Comparison of ENCODE assay signal across 8 cellular contexts in genomic region chr2:64017811-64018714, GRCh38. TPM values are rescaled to one million over a fixed set of nuclear protein-coding genes. Genes with fewer than 3 reads are reported as not detected.
DNase-seq lines count a peak whose midpoint lies in the region; ATAC-seq, FAIRE-seq and TF ChIP-seq lines count a peak whose summit lies in the region.

No MANE protein-coding gene starts in this region.

- peak overlapping the region; percentile 72 for H3K4me2 ChIP-seq in Karpas-422 (ENCODE audit: low read depth, low read length, poor library complexity, severe bottlenecking)
- H3K4me2 ChIP-seq in SK-N-SH, result peak overlapping the region; percentile 93
- peak overlapping the region; percentile 79 for H3K4me2 ChIP-seq in endothelial cell of umbilical vein (ENCODE audit: insufficient read depth, low read length)

- intact Hi-C loops in endothelial cell of umbilical vein (cut with micrococcal nuclease), result loop anchor here (2.0 to 10.0 kb wide), 2 partner anchors 47 to 323 kb away; no protein-coding TSS in a partner anchor

- DNase-seq in EL (peak; percentile 34), Karpas-422 (peak; percentile 74), SK-N-SH (peak; percentile 41), endothelial cell of umbilical vein (ENCODE audit: low read depth, low spot score) (peak; percentile 72)
- DNase-seq in stimulated activated CD4-positive, alpha-beta T cell treated with anti-CD3 and anti-CD28 coated beads, Interleukin-2, amount 100 ng/mL, for 24 hours, result no peak

- dilution Hi-C loops in endothelial cell of umbilical vein (cut with MboI; ENCODE audit: extremely low pct_ligation_motif_present, low sequenced_read_pairs), result no loop called here

- no peaks in the 10 kb centered on the region for H3K9me3 ChIP-seq in Karpas-422 (ENCODE audit: low read length)
- no peaks in the 10 kb centered on the region for H3K9me3 ChIP-seq in SK-N-SH
- no peaks in the 10 kb centered on the region for H3K9me3 ChIP-seq in endothelial cell of umbilical vein (replicated peaks; ENCODE audit: control insufficient read depth, insufficient read depth, low read length)
- H3K9me3 ChIP-seq in mucosa of stomach (ENCODE audit: control insufficient read depth, low read length), result no peaks in the 10 kb centered on the region

- CTCF ChIA-PET in SK-N-SH (lab: Yijun Ruan, JAX), result interaction anchor here (1.0 kb wide), 1 partner anchor 18 kb away, joined by 3 read pairs; no protein-coding TSS in a partner anchor
- CTCF ChIA-PET in endothelial cell of umbilical vein (lab: Charles Lee), result interaction anchor here (0.5 to 1.0 kb wide), 4 partner anchors 10 to 128 kb away, joined by 3 to 4 read pairs (median 3); no protein-coding TSS in a partner anchor

- TSS peak; percentile 34 for BruUV-seq in endothelial cell of umbilical vein (replicated peaks; lab: Mats Ljungman, UMichigan)

- ATAC-seq in HG03439 (IDR thresholded peaks at IDR 0.05; ENCODE audit: unreplicated experiment) (no peak), HG02642 (IDR thresholded peaks at IDR 0.05; ENCODE audit: poor library complexity, unreplicated experiment) (no peak)

- H3K27me3 ChIP-seq in Karpas-422 (ENCODE audit: low read length) (no peaks in the 10 kb centered on the region), SK-N-SH (ENCODE audit: insufficient read depth) (no peaks in the 10 kb centered on the region), endothelial cell of umbilical vein (ENCODE audit: control insufficient read depth in 2 of 2, insufficient read depth in 2 of 2, low read length in 2 of 2) (no peaks in the 10 kb centered on the region), mucosa of stomach (ENCODE audit: control insufficient read depth, insufficient read depth, low read length) (no peaks in the 10 kb centered on the region)

- H3K4me1 ChIP-seq in Karpas-422 (ENCODE audit: low read length) (peaks cover 20% of the 10 kb centered on the region), SK-N-SH (ENCODE audit: control insufficient read depth in 1 of 2, insufficient read depth in 2 of 2, low read depth in 1 of 2, low read length in 1 of 2) (peaks cover 4 to 25% of the 10 kb centered on the region in 2 experiments), endothelial cell of umbilical vein (ENCODE audit: control insufficient read depth, extremely low read depth, insufficient read depth, low read length) (peaks cover 22% of the 10 kb centered on the region), mucosa of stomach (ENCODE audit: control insufficient read depth, insufficient read depth, low read length) (peaks cover 10% of the 10 kb centered on the region)

- H4K20me1 ChIP-seq in Karpas-422 (ENCODE audit: insufficient read depth, low read depth, low read length) (no peaks in the 10 kb centered on the region), SK-N-SH (ENCODE audit: insufficient read depth) (peaks cover 10% of the 10 kb centered on the region), endothelial cell of umbilical vein (replicated peaks; ENCODE audit: control insufficient read depth, extremely low read depth, insufficient read depth, low read length) (no peaks in the 10 kb centered on the region)

- H3F3A ChIP-seq in SK-N-SH (replicated peaks; ENCODE audit: insufficient read depth), result peaks cover 24% of the 10 kb centered on the region

- no peak for FAIRE-seq in endothelial cell of umbilical vein (lab: Jason Lieb, UNC)

- TF ChIP-seq CTCF in SK-N-SH (IDR thresholded peaks at IDR 0.05) (no peak), endothelial cell of umbilical vein (IDR thresholded peaks at IDR 0.05; ENCODE audit: extremely low read depth in 1 of 2, insufficient read depth in 1 of 2, low read depth in 1 of 2, low read length in 2 of 2) (no peak)

- TF ChIP-seq POLR2A in endothelial cell of umbilical vein (IDR thresholded peaks at IDR 0.05; ENCODE audit: low read depth, low read length), result no peak

- H3K27ac ChIP-seq in Karpas-422 (ENCODE audit: low read length) (peak overlapping the region; percentile 52), SK-N-SH (ENCODE audit: low read depth in 2 of 2, low read length in 1 of 2) (peak overlapping the region; percentile 88), endothelial cell of umbilical vein (ENCODE audit: insufficient read depth, low read depth, low read length) (peak overlapping the region; percentile 63)

- H3K36me3 ChIP-seq in Karpas-422 (ENCODE audit: insufficient read depth, low read length) (no peaks in the 10 kb centered on the region), SK-N-SH (replicated peaks in 1 of 2; ENCODE audit: control insufficient read depth in 1 of 2, insufficient read depth in 2 of 2, low read length in 1 of 2) (peaks cover 0 to 7% of the 10 kb centered on the region in 2 experiments), endothelial cell of umbilical vein (ENCODE audit: control insufficient read depth in 2 of 2, extremely low read depth in 1 of 2, insufficient read depth in 2 of 2, low read length in 2 of 2) (no peaks in the 10 kb centered on the region), mucosa of stomach (ENCODE audit: control insufficient read depth, insufficient read depth, low read length) (no peaks in the 10 kb centered on the region)

- WGBS in SK-N-SH (ENCODE audit: low lambda C conversion rate), result 4% methylated on average over 22 of the region's 22 CpGs

- H3K9me1 ChIP-seq in endothelial cell of umbilical vein (replicated peaks; ENCODE audit: control insufficient read depth, extremely low read depth, insufficient read depth, low read length), result no peaks in the 10 kb centered on the region

- H3K4me3 ChIP-seq in Karpas-422 (ENCODE audit: low read length) (peak overlapping the region; percentile 75), SK-N-SH (ENCODE audit: low read depth in 2 of 2, low read length in 1 of 2) (peak overlapping the region; percentile 64 to 95), endothelial cell of umbilical vein (replicated peaks in 1 of 3; ENCODE audit: insufficient read depth in 1 of 3, low read depth in 1 of 3, low read length in 3 of 3) (peak overlapping the region; percentile 67 to 92 (median 90)), mucosa of stomach (ENCODE audit: low read length) (peak overlapping the region; percentile 85)

- peak overlapping the region; percentile 75 for H3K9ac ChIP-seq in Karpas-422 (ENCODE audit: low read length)
- peak overlapping the region; percentile 93 for H3K9ac ChIP-seq in SK-N-SH
- H3K9ac ChIP-seq in endothelial cell of umbilical vein (replicated peaks; ENCODE audit: extremely low read depth, insufficient read depth, low read length), result peak overlapping the region; percentile 93
- peak overlapping the region; percentile 95 for H3K9ac ChIP-seq in mucosa of stomach (ENCODE audit: low read length)

- H3K9me2 ChIP-seq in Karpas-422 (replicated peaks; ENCODE audit: insufficient read depth, low read length), result no peaks in the 10 kb centered on the region
- no peaks in the 10 kb centered on the region for H3K9me2 ChIP-seq in SK-N-SH

- H3K79me2 ChIP-seq in Karpas-422 (ENCODE audit: low read length) (peaks cover 55% of the 10 kb centered on the region), SK-N-SH (ENCODE audit: insufficient read depth) (peaks cover 53% of the 10 kb centered on the region), endothelial cell of umbilical vein (ENCODE audit: control insufficient read depth, insufficient read depth, low read length) (peaks cover 51% of the 10 kb centered on the region)

- no peak for TF ChIP-seq RAD21 in SK-N-SH (IDR thresholded peaks at IDR 0.05; ENCODE audit: low read length)

- peak overlapping the region; percentile 64 for H2AFZ ChIP-seq in Karpas-422 (ENCODE audit: low read length)
- H2AFZ ChIP-seq in SK-N-SH (ENCODE audit: low read depth), result peak overlapping the region; percentile 87
- peak overlapping the region; percentile 84 for H2AFZ ChIP-seq in endothelial cell of umbilical vein (ENCODE audit: low read depth, low read length)

- POLR2A ChIA-PET in SK-N-SH (lab: Yijun Ruan, JAX), result interaction anchor here (0.9 kb wide), 1 partner anchor 177 kb away, joined by 3 read pairs; the partner anchor contains the start of gene UGP2
- POLR2A ChIA-PET in endothelial cell of umbilical vein (lab: Charles Lee), result interaction anchor here (0.6 kb wide), 2 partner anchors 9 to 125 kb away, joined by 3 to 5 read pairs; no protein-coding TSS in a partner anchor

- no peak for TF ChIP-seq EP300 in SK-N-SH (IDR thresholded peaks at IDR 0.05; ENCODE audit: borderline replicate concordance in 1 of 2, low read depth in 1 of 2, low read length in 1 of 2)

TF ChIP-seq in SK-N-SH, 30 proteins besides CTCF, POLR2A, EP300 and RAD21 (continues in another document):
- TF ChIP-seq PBX3 (IDR thresholded peaks at IDR 0.05), result peak; percentile 26

TF ChIP-seq in endothelial cell of umbilical vein, 7 proteins besides CTCF, POLR2A, EP300 and RAD21:
- TF ChIP-seq FOS (IDR thresholded peaks at IDR 0.05; ENCODE audit: borderline replicate concordance, insufficient read depth, low read length) (no peak), GATA2 (IDR thresholded peaks at IDR 0.05; ENCODE audit: insufficient read depth, insufficient read length, low read depth, low read length) (peak; percentile 13)
TF ChIP-seq in endothelial cell of umbilical vein: peak in this region for 1.

RNA-seq across cellular contexts. Expression of gene VPS54, which starts 1.2 kb away (rescaled TPM):
- total RNA-seq in Karpas-422 (2014; rRNA removed; shearing (Covaris generic); ENCODE audit: low replicate concordance), result 23.7 and 33.8 TPM in 2 replicates
- polyA plus RNA-seq in SK-N-SH (2012; rRNA removed) (5.3 and 8.0 TPM in 2 replicates), endothelial cell of umbilical vein (4.3 and 6.3 TPM in 2 replicates)
- 7.9 and 8.5 TPM in 2 replicates for polyA plus RNA-seq in SK-N-SH (2012; cell fraction: cytosol; rRNA removed)
- polyA plus RNA-seq in SK-N-SH (2012; cell fraction: nucleus; rRNA removed), result 4.8 and 13.6 TPM in 2 replicates
- 17.6 and 17.7 TPM in 2 replicates for total RNA-seq in endothelial cell of umbilical vein
- polyA plus RNA-seq in endothelial cell of umbilical vein (2011; cell fraction: cytosol; rRNA removed), result 7.6 and 8.4 TPM in 2 replicates
- polyA plus RNA-seq in endothelial cell of umbilical vein (2011; cell fraction: nucleus; rRNA removed), result 18.5 and 25.0 TPM in 2 replicates
- 15.3 and 19.5 TPM in 2 replicates for polyA plus RNA-seq in endothelial cell of umbilical vein (2012)
- polyA minus RNA-seq in endothelial cell of umbilical vein, result 11.4 and 12.0 TPM in 2 replicates
- polyA minus RNA-seq in endothelial cell of umbilical vein (2011; cell fraction: cytosol; rRNA and poly(A)+ RNA removed), result 7.1 TPM
- 20.0 and 28.6 TPM in 2 replicates for polyA minus RNA-seq in endothelial cell of umbilical vein (2011; cell fraction: nucleus; rRNA and poly(A)+ RNA removed)

Comparison
In these comparisons a context has a peak if more than half of its experiments do, and no peak if none do; other contexts are left out.
1. DNase-seq: peak in EL (single experiment), Karpas-422 (single experiment), SK-N-SH (single experiment) and endothelial cell of umbilical vein (single experiment); none in stimulated activated CD4-positive, alpha-beta T cell treated with anti-CD3 and anti-CD28 coated beads, Interleukin-2, amount 100 ng/mL, for 24 hours (0 of 2).
2. Peak in every context shown above with its lines, with median percentiles within 50 percentile points of each other: H2AFZ ChIP-seq, H3K27ac ChIP-seq, H3K4me2 ChIP-seq, H3K4me3 ChIP-seq and H3K9ac ChIP-seq.